Comparison of ENCODE assay signal across 13 cellular contexts in the genomic region with DNA sequence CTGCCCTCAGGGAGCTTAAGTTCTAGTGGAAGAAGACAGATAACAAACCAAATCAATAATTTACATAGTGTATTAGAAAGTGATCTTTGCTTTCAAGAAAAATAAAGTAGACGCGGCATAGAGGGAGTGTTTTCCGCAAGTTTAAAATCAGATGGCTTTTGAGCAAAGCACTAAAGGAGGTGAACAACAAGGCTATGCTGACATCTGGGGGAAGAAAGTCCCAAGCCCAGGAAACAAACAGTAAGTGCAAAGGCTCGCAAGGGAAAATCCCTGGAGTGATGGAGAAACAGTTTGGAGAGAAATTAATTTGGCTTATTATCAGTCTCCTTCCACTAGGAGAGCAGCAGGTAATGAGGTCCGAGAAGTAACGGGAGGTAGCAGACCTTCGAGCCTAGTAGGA. TPM values are rescaled to one million over a fixed set of nuclear protein-coding genes. Genes with fewer than 3 reads are reported as not detected.
DNase-seq lines count a peak whose midpoint lies in the region; ATAC-seq, FAIRE-seq and TF ChIP-seq lines count a peak whose summit lies in the region.
"Had no signal": no experiment of that assay in that cellular context is flagged by ENCODE, and none has a peak within 500 bp of the region (broad histone marks: within the 10 kb centered on the region; RNA-seq: fewer than 3 reads in every experiment).

No MANE protein-coding gene starts in this region.

- no peak for ATAC-seq in stimulated activated naive CD8-positive, alpha-beta T cell treated with anti-CD3 and anti-CD28 coated beads, Interleukin-15, Interleukin-2, amounts not matched to agents 100 U/mL and 50 U/mL, for 24 hours
- no peak for ATAC-seq in activated B cell treated with CpG ODN at 0.5 μM for 24 hours (ENCODE audit: low read depth)

- intact Hi-C loops in activated B cell treated with CpG ODN at 0.5 μM for 24 hours (cut with micrococcal nuclease) = loop anchor here (2.0 to 5.0 kb wide), 4 partner anchors 204 to 569 kb away; a partner anchor contains a TSS

- DNase-seq in stimulated activated naive CD8-positive, alpha-beta T cell treated with anti-CD3 and anti-CD28 coated beads, Interleukin-15, Interleukin-2, amounts not matched to agents 100 U/mL and 50 U/mL, for 24 hours = no peak
- DNase-seq in activated B cell treated with CpG ODN at 0.5 μM for 24 hours (no peak), hepatocyte (ENCODE audit: low spot score) (no peak), cerebellum (ENCODE audit: low spot score) (no peak), GM20000 (ENCODE audit: low spot score) (no peak), NCI-H2227 treated with DMSO at 0.1 percent for 48 hours (lab: John Stamatoyannopoulos, UW) (no peak), urothelium cell line (ENCODE audit: low spot score) (no peak)
- DNase-seq: KBM-7, NCI-H2081 treated with DMSO at 0.1 percent for 48 hours had no signal

- peaks cover 32% of the 10 kb centered on the region for H3K4me1 Mint-ChIP-seq in stimulated activated naive CD8-positive, alpha-beta T cell treated with anti-CD3 and anti-CD28 coated beads, Interleukin-15, Interleukin-2, amounts not matched to agents 100 ng/mL and 50 ng/mL, for 24 hours (ENCODE audit: low read depth)
- H3K4me1 Mint-ChIP-seq in activated B cell treated with CpG ODN at 0.5 μM for 24 hours = peaks cover 29% of the 10 kb centered on the region

- POLR2A ChIA-PET in activated B cell treated with CpG ODN at 0.5 μM for 24 hours (lab: Charles Lee) = interaction anchor here (0.6 kb wide), 1 partner anchor 1346 kb away, joined by 3 read pairs; no protein-coding TSS in a partner anchor

- no peaks in the 10 kb centered on the region for H3K9me2 ChIP-seq in hepatocyte (replicated peaks; ENCODE audit: insufficient read depth)

- H3K4me3 Mint-ChIP-seq in stimulated activated naive CD8-positive, alpha-beta T cell treated with anti-CD3 and anti-CD28 coated beads, Interleukin-15, Interleukin-2, amounts not matched to agents 100 ng/mL and 50 ng/mL, for 24 hours = peak overlapping the region; percentile 90
- peak overlapping the region; percentile 8 for H3K4me3 Mint-ChIP-seq in activated B cell treated with CpG ODN at 0.5 μM for 24 hours

- no peaks in the 10 kb centered on the region for H3K9me3 ChIP-seq in hepatocyte (ENCODE audit: low read depth)

- H3K27ac Mint-ChIP-seq in stimulated activated naive CD8-positive, alpha-beta T cell treated with anti-CD3 and anti-CD28 coated beads, Interleukin-15, Interleukin-2, amounts not matched to agents 100 ng/mL and 50 ng/mL, for 24 hours = no peak overlapping the region
- H3K27ac Mint-ChIP-seq in activated B cell treated with CpG ODN at 0.5 μM for 24 hours = no peak overlapping the region

- peaks cover 18% of the 10 kb centered on the region for H3K4me1 ChIP-seq in hepatocyte (ENCODE audit: insufficient read depth)

- H3K27ac ChIP-seq in hepatocyte = no peak overlapping the region

- peak overlapping the region; percentile 93 for H3K4me2 ChIP-seq in hepatocyte

- no peak overlapping the region for H3K4me3 ChIP-seq in hepatocyte
- H3K4me3 ChIP-seq: lung had no signal

- H3K9me3 Mint-ChIP-seq in stimulated activated naive CD8-positive, alpha-beta T cell treated with anti-CD3 and anti-CD28 coated beads, Interleukin-15, Interleukin-2, amounts not matched to agents 100 ng/mL and 50 ng/mL, for 24 hours = no peaks in the 10 kb centered on the region
- H3K9me3 Mint-ChIP-seq in activated B cell treated with CpG ODN at 0.5 μM for 24 hours = no peaks in the 10 kb centered on the region

- H3K27me3 Mint-ChIP-seq in stimulated activated naive CD8-positive, alpha-beta T cell treated with anti-CD3 and anti-CD28 coated beads, Interleukin-15, Interleukin-2, amounts not matched to agents 100 ng/mL and 50 ng/mL, for 24 hours = peaks cover 24% of the 10 kb centered on the region
- H3K27me3 Mint-ChIP-seq in activated B cell treated with CpG ODN at 0.5 μM for 24 hours = peaks cover 14% of the 10 kb centered on the region

- H3K36me3 ChIP-seq in hepatocyte (replicated peaks; ENCODE audit: insufficient read depth, low read depth) = no peaks in the 10 kb centered on the region

- CTCF ChIA-PET in activated B cell treated with CpG ODN at 0.5 μM for 24 hours (lab: Charles Lee) = interaction anchor here (2.0 to 6.7 kb wide), 3 partner anchors 159 to 418 kb away, joined by 9 to 84 read pairs (median 20); a partner anchor contains a TSS

- TF ChIP-seq CTCF in activated B cell treated with CpG ODN at 0.5 μM for 24 hours (IDR thresholded peaks at IDR 0.05) (no peak), hepatocyte (IDR thresholded peaks at IDR 0.05; ENCODE audit: poor library complexity) (no peak), GM20000 (IDR thresholded peaks at IDR 0.05; ENCODE audit: extremely low read depth, missing control alignments) (no peak)

- WGBS in hepatocyte (ENCODE audit: low lambda C conversion rate, missing lambda C conversion rate) = 85% methylated on average over 7 of the region's 7 CpGs

- no peak for FAIRE-seq in urothelium cell line (lab: Jason Lieb, UNC)
- FAIRE-seq: G401.6 had no signal

- no peaks in the 10 kb centered on the region for H3K27me3 ChIP-seq in hepatocyte

- no peaks in the 10 kb centered on the region for H3K36me3 Mint-ChIP-seq in stimulated activated naive CD8-positive, alpha-beta T cell treated with anti-CD3 and anti-CD28 coated beads, Interleukin-15, Interleukin-2, amounts not matched to agents 100 ng/mL and 50 ng/mL, for 24 hours (ENCODE audit: low read depth)
- peaks cover 2% of the 10 kb centered on the region for H3K36me3 Mint-ChIP-seq in activated B cell treated with CpG ODN at 0.5 μM for 24 hours (ENCODE audit: low read depth)

- H2AFZ ChIP-seq in hepatocyte = peak overlapping the region; percentile 12

- peaks cover 18% of the 10 kb centered on the region for H3K79me2 ChIP-seq in hepatocyte

- H4K20me1 ChIP-seq in hepatocyte (ENCODE audit: insufficient read depth, poor library complexity, severe bottlenecking) = peaks cover 5% of the 10 kb centered on the region

RNA-seq across cellular contexts. Expression of a gene that starts 1.9 kb away (rescaled TPM):
- total RNA-seq in activated B cell treated with CpG ODN at 0.5 μM for 24 hours = 5.5 and 7.3 TPM in 2 replicates
- total RNA-seq in hepatocyte = 4.7 and 9.8 TPM in 2 replicates
- 3.8 and 6.8 TPM in 2 replicates for polyA plus RNA-seq in hepatocyte
- 10.4 TPM for total RNA-seq in cerebellum

RNA-seq across cellular contexts. Expression of a gene that starts 46.9 kb away (rescaled TPM):
- 0.31 and 0.46 TPM in 2 replicates for total RNA-seq in activated B cell treated with CpG ODN at 0.5 μM for 24 hours
- total RNA-seq in hepatocyte = 9.0 and 9.1 TPM in 2 replicates
- polyA plus RNA-seq in hepatocyte = 2.2 and 3.8 TPM in 2 replicates
- 5.8 TPM for total RNA-seq in cerebellum
- total RNA-seq: T-helper 1 cell treated with Interleukin-12 subunit alpha and Interleukin-12 subunit beta and Interleukin-4 antibody, amounts not matched to agents 30 ng/mL and 1 ng/mL, for 36 hours had no signal
